In the genomic region with DNA sequence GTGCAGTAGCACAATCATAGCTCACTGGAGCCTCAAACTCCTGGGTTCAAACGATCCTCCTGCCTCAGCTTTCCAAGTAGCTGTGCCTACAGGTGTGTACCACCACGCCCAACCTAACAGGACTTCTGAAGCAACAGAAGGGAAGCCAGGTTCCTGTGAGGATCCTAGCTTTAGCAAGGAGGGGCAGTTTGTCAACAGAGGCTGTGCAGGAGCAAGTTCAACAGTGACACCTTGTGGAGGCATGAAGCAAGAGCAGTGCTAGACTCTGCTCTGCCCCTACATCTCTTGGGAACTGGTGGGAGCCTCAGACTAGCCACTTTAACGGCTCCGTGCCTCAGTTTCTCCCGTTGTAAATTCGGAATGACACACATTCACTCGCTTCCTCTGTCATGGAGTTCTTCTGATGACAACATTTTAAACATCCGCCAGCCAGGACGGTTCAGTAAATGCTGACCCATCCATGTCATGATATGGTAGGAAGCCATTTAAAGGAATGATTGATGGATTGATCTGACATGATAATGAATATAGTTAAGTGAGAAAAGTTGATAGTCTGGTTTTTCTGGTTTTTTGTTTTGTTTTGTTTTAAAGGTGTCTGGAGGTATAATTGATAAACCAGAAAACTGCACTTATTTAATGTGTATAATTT, we compare ENCODE assay signal across 1 cellular context.
TF ChIP-seq lines count a peak whose summit lies in the region.

No MANE protein-coding gene starts in this region.

TF ChIP-seq in HepG2, 621 proteins besides CTCF, POLR2A, EP300 and RAD21 (continued from another document and continues in another):
- TF ChIP-seq, protein P1, sequence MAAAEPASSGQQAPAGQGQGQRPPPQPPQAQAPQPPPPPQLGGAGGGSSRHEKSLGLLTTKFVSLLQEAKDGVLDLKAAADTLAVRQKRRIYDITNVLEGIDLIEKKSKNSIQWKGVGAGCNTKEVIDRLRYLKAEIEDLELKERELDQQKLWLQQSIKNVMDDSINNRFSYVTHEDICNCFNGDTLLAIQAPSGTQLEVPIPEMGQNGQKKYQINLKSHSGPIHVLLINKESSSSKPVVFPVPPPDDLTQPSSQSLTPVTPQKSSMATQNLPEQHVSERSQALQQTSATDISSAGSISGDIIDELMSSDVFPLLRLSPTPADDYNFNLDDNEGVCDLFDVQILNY (CRISPR knock-in tag; conservative IDR thresholded peaks at IDR 0.05), result no peak
- TF ChIP-seq ZNF30 (CRISPR knock-in tag; IDR thresholded peaks at IDR 0.05) (no peak), ZNF670 (CRISPR knock-in tag; IDR thresholded peaks at IDR 0.05; ENCODE audit: borderline replicate concordance) (no peak), ZBTB21 (CRISPR knock-in tag; IDR thresholded peaks at IDR 0.05) (0 out of 2 replicates have a peak, but pooled peaks have one; percentile 43), NKX3-1 (CRISPR knock-in tag; IDR thresholded peaks at IDR 0.05) (no peak), PAX8 (CRISPR knock-in tag; IDR thresholded peaks at IDR 0.05; ENCODE audit: borderline replicate concordance) (no peak), ZNF253 (CRISPR knock-in tag; IDR thresholded peaks at IDR 0.05; ENCODE audit: borderline replicate concordance) (no peak), SPEN (CRISPR knock-in tag; IDR thresholded peaks at IDR 0.05; ENCODE audit: low read depth) (peak; percentile 27; the same call in 1 of the 2 replicates), ZNF615 (CRISPR knock-in tag; IDR thresholded peaks at IDR 0.05; ENCODE audit: borderline replicate concordance) (no peak), ZNF589 (CRISPR knock-in tag; conservative IDR thresholded peaks at IDR 0.05) (no peak), ZNF816 (CRISPR knock-in tag; IDR thresholded peaks at IDR 0.05; ENCODE audit: borderline replicate concordance) (no peak), ZFP1 (CRISPR knock-in tag; IDR thresholded peaks at IDR 0.05) (no peak), HHEX (CRISPR knock-in tag; IDR thresholded peaks at IDR 0.05) (no peak), ZNF329 (CRISPR knock-in tag; IDR thresholded peaks at IDR 0.05; ENCODE audit: low read depth) (no peak), THAP11 (CRISPR knock-in tag; IDR thresholded peaks at IDR 0.05) (no peak), MED13 (CRISPR knock-in tag; IDR thresholded peaks at IDR 0.05) (no peak), MIXL1 (CRISPR knock-in tag; IDR thresholded peaks at IDR 0.05) (0 out of 2 replicates have a peak, but pooled peaks have one; percentile 47), GABPB1 (CRISPR knock-in tag; IDR thresholded peaks at IDR 0.05) (no peak), KDM4B (CRISPR knock-in tag; IDR thresholded peaks at IDR 0.05) (no peak), SRY (CRISPR knock-in tag; IDR thresholded peaks at IDR 0.05) (no peak), CBX2 (IDR thresholded peaks at IDR 0.05; ENCODE audit: low read depth, low read length) (no peak), CBX2 (CRISPR knock-in tag; IDR thresholded peaks at IDR 0.05; ENCODE audit: low read depth) (no peak), ZBTB20 (CRISPR knock-in tag; IDR thresholded peaks at IDR 0.05; ENCODE audit: borderline replicate concordance, low read depth) (no peak), HNF4A (CRISPR knock-in tag; IDR thresholded peaks at IDR 0.05) (peak; percentile 15; the same call in 1 of the 2 replicates), SETDB1 (CRISPR knock-in tag; IDR thresholded peaks at IDR 0.05; ENCODE audit: borderline replicate concordance) (peak; percentile 92; the same call in 1 of the 2 replicates), FOXA1 (IDR thresholded peaks at IDR 0.05) (no peak), FOXA1 (CRISPR knock-in tag; IDR thresholded peaks at IDR 0.05) (peak; percentile 98), RFX1 (IDR thresholded peaks at IDR 0.05) (no peak), ZNF570 (CRISPR knock-in tag; IDR thresholded peaks at IDR 0.05; ENCODE audit: borderline replicate concordance) (no peak), BORCS8-MEF2B (CRISPR knock-in tag; IDR thresholded peaks at IDR 0.05) (peak; percentile 74; the same call in 1 of the 2 replicates), ZFY (CRISPR knock-in tag; IDR thresholded peaks at IDR 0.05) (no peak), KAT2B (IDR thresholded peaks at IDR 0.05; ENCODE audit: borderline replicate concordance, low read depth, low read length) (no peak), ZKSCAN5 (CRISPR knock-in tag; IDR thresholded peaks at IDR 0.05) (no peak)
- TF ChIP-seq, protein P2, sequence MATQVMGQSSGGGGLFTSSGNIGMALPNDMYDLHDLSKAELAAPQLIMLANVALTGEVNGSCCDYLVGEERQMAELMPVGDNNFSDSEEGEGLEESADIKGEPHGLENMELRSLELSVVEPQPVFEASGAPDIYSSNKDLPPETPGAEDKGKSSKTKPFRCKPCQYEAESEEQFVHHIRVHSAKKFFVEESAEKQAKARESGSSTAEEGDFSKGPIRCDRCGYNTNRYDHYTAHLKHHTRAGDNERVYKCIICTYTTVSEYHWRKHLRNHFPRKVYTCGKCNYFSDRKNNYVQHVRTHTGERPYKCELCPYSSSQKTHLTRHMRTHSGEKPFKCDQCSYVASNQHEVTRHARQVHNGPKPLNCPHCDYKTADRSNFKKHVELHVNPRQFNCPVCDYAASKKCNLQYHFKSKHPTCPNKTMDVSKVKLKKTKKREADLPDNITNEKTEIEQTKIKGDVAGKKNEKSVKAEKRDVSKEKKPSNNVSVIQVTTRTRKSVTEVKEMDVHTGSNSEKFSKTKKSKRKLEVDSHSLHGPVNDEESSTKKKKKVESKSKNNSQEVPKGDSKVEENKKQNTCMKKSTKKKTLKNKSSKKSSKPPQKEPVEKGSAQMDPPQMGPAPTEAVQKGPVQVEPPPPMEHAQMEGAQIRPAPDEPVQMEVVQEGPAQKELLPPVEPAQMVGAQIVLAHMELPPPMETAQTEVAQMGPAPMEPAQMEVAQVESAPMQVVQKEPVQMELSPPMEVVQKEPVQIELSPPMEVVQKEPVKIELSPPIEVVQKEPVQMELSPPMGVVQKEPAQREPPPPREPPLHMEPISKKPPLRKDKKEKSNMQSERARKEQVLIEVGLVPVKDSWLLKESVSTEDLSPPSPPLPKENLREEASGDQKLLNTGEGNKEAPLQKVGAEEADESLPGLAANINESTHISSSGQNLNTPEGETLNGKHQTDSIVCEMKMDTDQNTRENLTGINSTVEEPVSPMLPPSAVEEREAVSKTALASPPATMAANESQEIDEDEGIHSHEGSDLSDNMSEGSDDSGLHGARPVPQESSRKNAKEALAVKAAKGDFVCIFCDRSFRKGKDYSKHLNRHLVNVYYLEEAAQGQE (IDR thresholded peaks at IDR 0.05; ENCODE audit: borderline replicate concordance in 1 of 2, low read depth in 1 of 2, low read length in 2 of 2), result no peak
- TF ChIP-seq, protein P3, sequence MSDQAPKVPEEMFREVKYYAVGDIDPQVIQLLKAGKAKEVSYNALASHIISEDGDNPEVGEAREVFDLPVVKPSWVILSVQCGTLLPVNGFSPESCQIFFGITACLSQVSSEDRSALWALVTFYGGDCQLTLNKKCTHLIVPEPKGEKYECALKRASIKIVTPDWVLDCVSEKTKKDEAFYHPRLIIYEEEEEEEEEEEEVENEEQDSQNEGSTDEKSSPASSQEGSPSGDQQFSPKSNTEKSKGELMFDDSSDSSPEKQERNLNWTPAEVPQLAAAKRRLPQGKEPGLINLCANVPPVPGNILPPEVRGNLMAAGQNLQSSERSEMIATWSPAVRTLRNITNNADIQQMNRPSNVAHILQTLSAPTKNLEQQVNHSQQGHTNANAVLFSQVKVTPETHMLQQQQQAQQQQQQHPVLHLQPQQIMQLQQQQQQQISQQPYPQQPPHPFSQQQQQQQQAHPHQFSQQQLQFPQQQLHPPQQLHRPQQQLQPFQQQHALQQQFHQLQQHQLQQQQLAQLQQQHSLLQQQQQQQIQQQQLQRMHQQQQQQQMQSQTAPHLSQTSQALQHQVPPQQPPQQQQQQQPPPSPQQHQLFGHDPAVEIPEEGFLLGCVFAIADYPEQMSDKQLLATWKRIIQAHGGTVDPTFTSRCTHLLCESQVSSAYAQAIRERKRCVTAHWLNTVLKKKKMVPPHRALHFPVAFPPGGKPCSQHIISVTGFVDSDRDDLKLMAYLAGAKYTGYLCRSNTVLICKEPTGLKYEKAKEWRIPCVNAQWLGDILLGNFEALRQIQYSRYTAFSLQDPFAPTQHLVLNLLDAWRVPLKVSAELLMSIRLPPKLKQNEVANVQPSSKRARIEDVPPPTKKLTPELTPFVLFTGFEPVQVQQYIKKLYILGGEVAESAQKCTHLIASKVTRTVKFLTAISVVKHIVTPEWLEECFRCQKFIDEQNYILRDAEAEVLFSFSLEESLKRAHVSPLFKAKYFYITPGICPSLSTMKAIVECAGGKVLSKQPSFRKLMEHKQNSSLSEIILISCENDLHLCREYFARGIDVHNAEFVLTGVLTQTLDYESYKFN (CRISPR knock-in tag; conservative IDR thresholded peaks at IDR 0.05), result no peak
- TF ChIP-seq, protein P4, sequence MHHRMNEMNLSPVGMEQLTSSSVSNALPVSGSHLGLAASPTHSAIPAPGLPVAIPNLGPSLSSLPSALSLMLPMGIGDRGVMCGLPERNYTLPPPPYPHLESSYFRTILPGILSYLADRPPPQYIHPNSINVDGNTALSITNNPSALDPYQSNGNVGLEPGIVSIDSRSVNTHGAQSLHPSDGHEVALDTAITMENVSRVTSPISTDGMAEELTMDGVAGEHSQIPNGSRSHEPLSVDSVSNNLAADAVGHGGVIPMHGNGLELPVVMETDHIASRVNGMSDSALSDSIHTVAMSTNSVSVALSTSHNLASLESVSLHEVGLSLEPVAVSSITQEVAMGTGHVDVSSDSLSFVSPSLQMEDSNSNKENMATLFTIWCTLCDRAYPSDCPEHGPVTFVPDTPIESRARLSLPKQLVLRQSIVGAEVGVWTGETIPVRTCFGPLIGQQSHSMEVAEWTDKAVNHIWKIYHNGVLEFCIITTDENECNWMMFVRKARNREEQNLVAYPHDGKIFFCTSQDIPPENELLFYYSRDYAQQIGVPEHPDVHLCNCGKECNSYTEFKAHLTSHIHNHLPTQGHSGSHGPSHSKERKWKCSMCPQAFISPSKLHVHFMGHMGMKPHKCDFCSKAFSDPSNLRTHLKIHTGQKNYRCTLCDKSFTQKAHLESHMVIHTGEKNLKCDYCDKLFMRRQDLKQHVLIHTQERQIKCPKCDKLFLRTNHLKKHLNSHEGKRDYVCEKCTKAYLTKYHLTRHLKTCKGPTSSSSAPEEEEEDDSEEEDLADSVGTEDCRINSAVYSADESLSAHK (CRISPR knock-in tag; IDR thresholded peaks at IDR 0.05; ENCODE audit: borderline replicate concordance), result 0 out of 2 replicates have a peak, but pooled peaks have one; percentile 70
- TF ChIP-seq, protein P5, sequence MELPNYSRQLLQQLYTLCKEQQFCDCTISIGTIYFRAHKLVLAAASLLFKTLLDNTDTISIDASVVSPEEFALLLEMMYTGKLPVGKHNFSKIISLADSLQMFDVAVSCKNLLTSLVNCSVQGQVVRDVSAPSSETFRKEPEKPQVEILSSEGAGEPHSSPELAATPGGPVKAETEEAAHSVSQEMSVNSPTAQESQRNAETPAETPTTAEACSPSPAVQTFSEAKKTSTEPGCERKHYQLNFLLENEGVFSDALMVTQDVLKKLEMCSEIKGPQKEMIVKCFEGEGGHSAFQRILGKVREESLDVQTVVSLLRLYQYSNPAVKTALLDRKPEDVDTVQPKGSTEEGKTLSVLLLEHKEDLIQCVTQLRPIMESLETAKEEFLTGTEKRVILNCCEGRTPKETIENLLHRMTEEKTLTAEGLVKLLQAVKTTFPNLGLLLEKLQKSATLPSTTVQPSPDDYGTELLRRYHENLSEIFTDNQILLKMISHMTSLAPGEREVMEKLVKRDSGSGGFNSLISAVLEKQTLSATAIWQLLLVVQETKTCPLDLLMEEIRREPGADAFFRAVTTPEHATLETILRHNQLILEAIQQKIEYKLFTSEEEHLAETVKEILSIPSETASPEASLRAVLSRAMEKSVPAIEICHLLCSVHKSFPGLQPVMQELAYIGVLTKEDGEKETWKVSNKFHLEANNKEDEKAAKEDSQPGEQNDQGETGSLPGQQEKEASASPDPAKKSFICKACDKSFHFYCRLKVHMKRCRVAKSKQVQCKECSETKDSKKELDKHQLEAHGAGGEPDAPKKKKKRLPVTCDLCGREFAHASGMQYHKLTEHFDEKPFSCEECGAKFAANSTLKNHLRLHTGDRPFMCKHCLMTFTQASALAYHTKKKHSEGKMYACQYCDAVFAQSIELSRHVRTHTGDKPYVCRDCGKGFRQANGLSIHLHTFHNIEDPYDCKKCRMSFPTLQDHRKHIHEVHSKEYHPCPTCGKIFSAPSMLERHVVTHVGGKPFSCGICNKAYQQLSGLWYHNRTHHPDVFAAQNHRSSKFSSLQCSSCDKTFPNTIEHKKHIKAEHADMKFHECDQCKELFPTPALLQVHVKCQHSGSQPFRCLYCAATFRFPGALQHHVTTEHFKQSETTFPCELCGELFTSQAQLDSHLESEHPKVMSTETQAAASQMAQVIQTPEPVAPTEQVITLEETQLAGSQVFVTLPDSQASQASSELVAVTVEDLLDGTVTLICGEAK (IDR thresholded peaks at IDR 0.05), result no peak
- TF ChIP-seq, protein P5 (CRISPR knock-in tag; IDR thresholded peaks at IDR 0.05), result no peak
- TF ChIP-seq, protein P6, sequence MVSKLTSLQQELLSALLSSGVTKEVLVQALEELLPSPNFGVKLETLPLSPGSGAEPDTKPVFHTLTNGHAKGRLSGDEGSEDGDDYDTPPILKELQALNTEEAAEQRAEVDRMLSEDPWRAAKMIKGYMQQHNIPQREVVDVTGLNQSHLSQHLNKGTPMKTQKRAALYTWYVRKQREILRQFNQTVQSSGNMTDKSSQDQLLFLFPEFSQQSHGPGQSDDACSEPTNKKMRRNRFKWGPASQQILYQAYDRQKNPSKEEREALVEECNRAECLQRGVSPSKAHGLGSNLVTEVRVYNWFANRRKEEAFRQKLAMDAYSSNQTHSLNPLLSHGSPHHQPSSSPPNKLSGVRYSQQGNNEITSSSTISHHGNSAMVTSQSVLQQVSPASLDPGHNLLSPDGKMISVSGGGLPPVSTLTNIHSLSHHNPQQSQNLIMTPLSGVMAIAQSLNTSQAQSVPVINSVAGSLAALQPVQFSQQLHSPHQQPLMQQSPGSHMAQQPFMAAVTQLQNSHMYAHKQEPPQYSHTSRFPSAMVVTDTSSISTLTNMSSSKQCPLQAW (CRISPR knock-in tag; IDR thresholded peaks at IDR 0.05), result 0 out of 2 replicates have a peak, but pooled peaks have one; percentile 16
